ENCODE assay signal across 9 cellular contexts in genomic region chr5:83470920-83471404, GRCh38. TPM values are rescaled to one million over a fixed set of nuclear protein-coding genes. Genes with fewer than 3 reads are reported as not detected.
DNase-seq lines count a peak whose midpoint lies in the region; ATAC-seq and TF ChIP-seq lines count a peak whose summit lies in the region.
"Had no signal": no experiment of that assay in that cellular context is flagged by ENCODE, and none has a peak within 500 bp of the region (broad histone marks: within the 10 kb centered on the region; RNA-seq: fewer than 3 reads in every experiment).

No MANE protein-coding gene starts in this region.

- no peak for TF ChIP-seq POLR2A in HCT116 (IDR thresholded peaks at IDR 0.05; ENCODE audit: borderline replicate concordance, extremely low read depth, insufficient read depth, insufficient read length)

- H3K9me3 Mint-ChIP-seq in dendritic cell treated with granulocyte-macrophage colony-stimulating factor and Interleukin-4, amounts not matched to agents 40 ng/mL and 50 ng/mL, for 4 days: no peaks in the 10 kb centered on the region
- H3K9me3 Mint-ChIP-seq in naive thymus-derived CD4-positive, alpha-beta T cell: peaks cover 0 to 4% (median 0%) of the 10 kb centered on the region in 11 donors
- H3K9me3 Mint-ChIP-seq in activated T-helper 2 cell treated with anti-CD3 and anti-CD28 coated beads, Interferon-gamma antibody, Interleukin-2, Interleukin-4, amounts not matched to agents 10 μg/mL and 5 μg/mL and 100 μg/mL, durations not matched to agents 14 hours and 24 hours and 36 hours: no peaks in the 10 kb centered on the region

- no peaks in the 10 kb centered on the region for H4K20me1 ChIP-seq in HCT116 (ENCODE audit: insufficient read depth)

- no peak for TF ChIP-seq RAD21 in HCT116 (IDR thresholded peaks at IDR 0.05; ENCODE audit: low read depth)

- no peaks in the 10 kb centered on the region for H3K9me3 ChIP-seq in HCT116 (ENCODE audit: control insufficient read depth in 1 of 2, insufficient read depth in 1 of 2, low read depth in 1 of 2, low read length in 2 of 2)
- H3K9me3 ChIP-seq in naive thymus-derived CD4-positive, alpha-beta T cell (ENCODE audit: control insufficient read depth in 2 of 3, low read length in 3 of 3): no peaks in the 10 kb centered on the region

- H3K4me3 Mint-ChIP-seq in dendritic cell treated with granulocyte-macrophage colony-stimulating factor and Interleukin-4, amounts not matched to agents 40 ng/mL and 50 ng/mL, for 4 days: peak overlapping the region; percentile 94
- peak overlapping the region in 7 of 10 donors; percentile 20 to 90 (median 48) for H3K4me3 Mint-ChIP-seq in naive thymus-derived CD4-positive, alpha-beta T cell
- H3K4me3 Mint-ChIP-seq in activated T-helper 2 cell treated with anti-CD3 and anti-CD28 coated beads, Interferon-gamma antibody, Interleukin-2, Interleukin-4, amounts not matched to agents 10 μg/mL and 5 μg/mL and 100 μg/mL, durations not matched to agents 14 hours and 24 hours and 36 hours (ENCODE audit: low read depth): no peak overlapping the region

- H3K4me1 ChIP-seq in HCT116 (ENCODE audit: control insufficient read depth in 1 of 2, insufficient read depth in 2 of 2, low read length in 2 of 2): peaks cover 9 to 30% of the 10 kb centered on the region in 2 experiments
- H3K4me1 ChIP-seq in naive thymus-derived CD4-positive, alpha-beta T cell (ENCODE audit: control insufficient read depth in 2 of 2, insufficient read depth in 2 of 2, low read length in 2 of 2): peaks cover 4 to 23% of the 10 kb centered on the region in 2 donors

- H3K4me3 ChIP-seq in AG10803 (ENCODE audit: low read length) (peak overlapping the region; percentile 82), HCT116 (replicated peaks in 1 of 2; ENCODE audit: low read depth in 1 of 2, low read length in 2 of 2) (peak overlapping the region; percentile 55 to 62)
- H3K4me3 ChIP-seq in naive thymus-derived CD4-positive, alpha-beta T cell (ENCODE audit: low read length): no peak overlapping the region

- TF ChIP-seq CTCF in AG10803 (conservative IDR thresholded peaks at IDR 0.05; ENCODE audit: low read length) (no peak), HCT116 (IDR thresholded peaks at IDR 0.05 in 2 of 3, conservative IDR thresholded peaks at IDR 0.05 in 1 of 3; ENCODE audit: borderline replicate concordance in 1 of 3, insufficient read depth in 1 of 3, low read depth in 2 of 3, low read length in 2 of 3) (no peak)

- intact Hi-C loops in HCT116 (cut with micrococcal nuclease): loop anchor here (5.0 kb wide), 2 partner anchors 91 to 394 kb away; partner anchors contain the start of genes TMEM167A and XRCC4
- intact Hi-C loops in dendritic cell treated with granulocyte-macrophage colony-stimulating factor and Interleukin-4, amounts not matched to agents 40 ng/mL and 50 ng/mL, for 4 days (cut with micrococcal nuclease): loop anchor here (5.0 to 10.0 kb wide), 4 partner anchors 91 to 1196 kb away; partner anchors contain the start of gene RPS23
- intact Hi-C loops in naive thymus-derived CD4-positive, alpha-beta T cell (cut with micrococcal nuclease): no loop called here
- intact Hi-C loops in activated T-helper 2 cell treated with anti-CD3 and anti-CD28 coated beads, Interferon-gamma antibody, Interleukin-2, Interleukin-4, amounts not matched to agents 10 μg/mL and 5 μg/mL and 100 μg/mL, durations not matched to agents 14 hours and 24 hours and 36 hours (cut with micrococcal nuclease): loop anchor here (5.0 to 10.0 kb wide), 3 partner anchors 244 to 1114 kb away; partner anchors contain the start of genes TMEM167A and XRCC4

- no peak overlapping the region for H3K27ac ChIP-seq in HCT116 (ENCODE audit: low read depth, low read length)
- no peak overlapping the region for H3K27ac ChIP-seq in naive thymus-derived CD4-positive, alpha-beta T cell (ENCODE audit: low read depth, low read length)

- H3K36me3 ChIP-seq in HCT116 (ENCODE audit: control insufficient read depth in 1 of 2, insufficient read depth in 2 of 2, low read length in 2 of 2): no peaks in the 10 kb centered on the region
- no peaks in the 10 kb centered on the region for H3K36me3 ChIP-seq in naive thymus-derived CD4-positive, alpha-beta T cell (ENCODE audit: control insufficient read depth in 2 of 3, insufficient read depth in 3 of 3, low read length in 3 of 3)

- peaks cover 22% of the 10 kb centered on the region for H3K36me3 Mint-ChIP-seq in dendritic cell treated with granulocyte-macrophage colony-stimulating factor and Interleukin-4, amounts not matched to agents 40 ng/mL and 50 ng/mL, for 4 days (ENCODE audit: low read depth)
- H3K36me3 Mint-ChIP-seq in naive thymus-derived CD4-positive, alpha-beta T cell: peaks cover 0 to 4% (median 0%) of the 10 kb centered on the region in 5 donors
- H3K36me3 Mint-ChIP-seq in activated T-helper 2 cell treated with anti-CD3 and anti-CD28 coated beads, Interferon-gamma antibody, Interleukin-2, Interleukin-4, amounts not matched to agents 10 μg/mL and 5 μg/mL and 100 μg/mL, durations not matched to agents 14 hours and 24 hours and 36 hours (ENCODE audit: low read depth): no peaks in the 10 kb centered on the region

- CTCF ChIA-PET in HCT116 (lab: Charles Lee): interaction anchor here (0.6 kb wide), 1 partner anchor 14 kb away, joined by 4 read pairs; no protein-coding TSS in a partner anchor
- CTCF ChIA-PET in naive thymus-derived CD4-positive, alpha-beta T cell (lab: Charles Lee): no interaction called here

- ATAC-seq in HCT116: no peak
- ATAC-seq in naive thymus-derived CD4-positive, alpha-beta T cell: no peak

- POLR2A ChIA-PET in HCT116 (lab: Charles Lee): no interaction called here
- POLR2A ChIA-PET in naive thymus-derived CD4-positive, alpha-beta T cell (lab: Charles Lee): no interaction called here

- H3K4me1 Mint-ChIP-seq in dendritic cell treated with granulocyte-macrophage colony-stimulating factor and Interleukin-4, amounts not matched to agents 40 ng/mL and 50 ng/mL, for 4 days (ENCODE audit: low read depth): peaks cover 41% of the 10 kb centered on the region
- peaks cover 17 to 42% (median 38%) of the 10 kb centered on the region in 7 donors for H3K4me1 Mint-ChIP-seq in naive thymus-derived CD4-positive, alpha-beta T cell
- H3K4me1 Mint-ChIP-seq in activated T-helper 2 cell treated with anti-CD3 and anti-CD28 coated beads, Interferon-gamma antibody, Interleukin-2, Interleukin-4, amounts not matched to agents 10 μg/mL and 5 μg/mL and 100 μg/mL, durations not matched to agents 14 hours and 24 hours and 36 hours (ENCODE audit: low read depth): peaks cover 20% of the 10 kb centered on the region

- peaks cover 13% of the 10 kb centered on the region for H3K79me2 ChIP-seq in HCT116 (ENCODE audit: insufficient read depth, low read length)

- peak overlapping the region; percentile 96 for H3K27ac Mint-ChIP-seq in dendritic cell treated with granulocyte-macrophage colony-stimulating factor and Interleukin-4, amounts not matched to agents 40 ng/mL and 50 ng/mL, for 4 days
- H3K27ac Mint-ChIP-seq in naive thymus-derived CD4-positive, alpha-beta T cell: no peak overlapping the region
- H3K27ac Mint-ChIP-seq in activated T-helper 2 cell treated with anti-CD3 and anti-CD28 coated beads, Interferon-gamma antibody, Interleukin-2, Interleukin-4, amounts not matched to agents 10 μg/mL and 5 μg/mL and 100 μg/mL, durations not matched to agents 14 hours and 24 hours and 36 hours: no peak overlapping the region

- peak overlapping the region; percentile 80 for H3K4me2 ChIP-seq in HCT116 (ENCODE audit: low read length)

- peak overlapping the region; percentile 61 for H3K9ac ChIP-seq in HCT116 (ENCODE audit: low read length)

- H2AFZ ChIP-seq in HCT116 (ENCODE audit: low read depth, low read length, poor library complexity, severe bottlenecking): no peak overlapping the region

- no peaks in the 10 kb centered on the region for H3K9me2 ChIP-seq in HCT116 (ENCODE audit: insufficient read depth)

- RAD21 ChIA-PET in HCT116 (lab: Charles Lee; ENCODE audit: low non-redundant PET in 1 of 2, low total read pairs in 2 of 2, uncharacterized antibody in 2 of 2, unreplicated experiment in 2 of 2): no interaction called here

- H3K27me3 Mint-ChIP-seq in dendritic cell treated with granulocyte-macrophage colony-stimulating factor and Interleukin-4, amounts not matched to agents 40 ng/mL and 50 ng/mL, for 4 days: peaks cover 32% of the 10 kb centered on the region
- peaks cover 79 to 84% (median 81%) of the 10 kb centered on the region in 5 donors for H3K27me3 Mint-ChIP-seq in naive thymus-derived CD4-positive, alpha-beta T cell
- H3K27me3 Mint-ChIP-seq in activated T-helper 2 cell treated with anti-CD3 and anti-CD28 coated beads, Interferon-gamma antibody, Interleukin-2, Interleukin-4, amounts not matched to agents 10 μg/mL and 5 μg/mL and 100 μg/mL, durations not matched to agents 14 hours and 24 hours and 36 hours (ENCODE audit: low read depth): peaks cover 83% of the 10 kb centered on the region

- no peaks in the 10 kb centered on the region for H3K27me3 ChIP-seq in HCT116 (ENCODE audit: insufficient read depth, low read length)
- H3K27me3 ChIP-seq in naive thymus-derived CD4-positive, alpha-beta T cell (ENCODE audit: control insufficient read depth in 2 of 2, insufficient read depth in 2 of 2, low read length in 2 of 2): peaks cover 0 to 11% of the 10 kb centered on the region in 2 donors

- no peak for DNase-seq in AG10803 (ENCODE audit: low read depth)
- DNase-seq in HCT116 (ENCODE audit: low read depth, low spot score): no peak
- no peak for DNase-seq in naive thymus-derived CD4-positive, alpha-beta T cell
- DNase-seq in NCI-H1694 (lab: John Stamatoyannopoulos, UW): no peak
- DNase-seq in activated T-helper 2 cell treated with anti-CD3 and anti-CD28 coated beads, Interferon-gamma antibody, Interleukin-2, Interleukin-4, amounts not matched to agents 10 μg/mL and 5 μg/mL and 100 μg/mL, durations not matched to agents 14 hours and 24 hours and 36 hours (ENCODE audit: low spot score): no peak
- DNase-seq in activated CD4-positive, alpha-beta T cell treated with anti-CD3 and anti-CD28 coated beads for 1 hour: no peak
- no peak for DNase-seq in NCI-H1048 (lab: John Stamatoyannopoulos, UW)
- DNase-seq: small intestine had no signal

- no TSS peak for BruUV-seq in HCT116 (replicated peaks; lab: Mats Ljungman, UMichigan)

TF ChIP-seq in HCT116, 20 proteins besides CTCF, POLR2A, EP300 and RAD21 (continues in another document):
- TF ChIP-seq JUND (IDR thresholded peaks at IDR 0.05): no peak

RNA-seq across cellular contexts. Expression of gene VCAN, which starts 0.6 kb away (rescaled TPM):
- total RNA-seq in HCT116 (2021; ENCODE audit: unreplicated experiment): 49.9 TPM
- polyA plus RNA-seq in HCT116 (2012): 7.2 and 12.8 TPM in 2 replicates
- total RNA-seq in naive thymus-derived CD4-positive, alpha-beta T cell: 100 to 1,000 TPM in 1 of 5 experiments, 10 to 100 TPM in 1, 1 to 10 TPM in 2, under 1 TPM in 1; 0.31 to 563 (median 1.5) TPM
- under 1 TPM; 0.28 to 0.35 TPM for polyA plus RNA-seq in naive thymus-derived CD4-positive, alpha-beta T cell
- not detected in 2 replicates for total RNA-seq in activated T-helper 2 cell treated with anti-CD3 and anti-CD28 coated beads, Interferon-gamma antibody, Interleukin-2, Interleukin-4, amounts not matched to agents 10 μg/mL and 5 μg/mL and 100 μg/mL, durations not matched to agents 14 hours and 24 hours and 36 hours

Comparison
In these comparisons a context has a peak if more than half of its experiments do, and no peak if none do; other contexts are left out.
1. intact Hi-C loops: an anchor here in HCT116 (5.0 kb wide), dendritic cell treated with granulocyte-macrophage colony-stimulating factor and Interleukin-4, amounts not matched to agents 40 ng/mL and 50 ng/mL, for 4 days (5.0 to 10.0 kb wide) and activated T-helper 2 cell treated with anti-CD3 and anti-CD28 coated beads, Interferon-gamma antibody, Interleukin-2, Interleukin-4, amounts not matched to agents 10 μg/mL and 5 μg/mL and 100 μg/mL, durations not matched to agents 14 hours and 24 hours and 36 hours (5.0 to 10.0 kb wide); none called in naive thymus-derived CD4-positive, alpha-beta T cell.